ENCODE assay signal across 1 cellular context in genomic region chr16:72475688-72476087, GRCh38.
TF ChIP-seq lines count a peak whose summit lies in the region.

No MANE protein-coding gene starts in this region.

TF ChIP-seq in HepG2, 621 proteins besides CTCF, POLR2A, EP300 and RAD21:
- TF ChIP-seq ZBTB34 (CRISPR knock-in tag; IDR thresholded peaks at IDR 0.05) (no peak), SMARCC2 (IDR thresholded peaks at IDR 0.05) (no peak), TEAD3 (CRISPR knock-in tag; optimal IDR thresholded peaks at IDR 0.05; ENCODE audit: borderline replicate concordance) (peak; percentile 48)
